In the genomic region with DNA sequence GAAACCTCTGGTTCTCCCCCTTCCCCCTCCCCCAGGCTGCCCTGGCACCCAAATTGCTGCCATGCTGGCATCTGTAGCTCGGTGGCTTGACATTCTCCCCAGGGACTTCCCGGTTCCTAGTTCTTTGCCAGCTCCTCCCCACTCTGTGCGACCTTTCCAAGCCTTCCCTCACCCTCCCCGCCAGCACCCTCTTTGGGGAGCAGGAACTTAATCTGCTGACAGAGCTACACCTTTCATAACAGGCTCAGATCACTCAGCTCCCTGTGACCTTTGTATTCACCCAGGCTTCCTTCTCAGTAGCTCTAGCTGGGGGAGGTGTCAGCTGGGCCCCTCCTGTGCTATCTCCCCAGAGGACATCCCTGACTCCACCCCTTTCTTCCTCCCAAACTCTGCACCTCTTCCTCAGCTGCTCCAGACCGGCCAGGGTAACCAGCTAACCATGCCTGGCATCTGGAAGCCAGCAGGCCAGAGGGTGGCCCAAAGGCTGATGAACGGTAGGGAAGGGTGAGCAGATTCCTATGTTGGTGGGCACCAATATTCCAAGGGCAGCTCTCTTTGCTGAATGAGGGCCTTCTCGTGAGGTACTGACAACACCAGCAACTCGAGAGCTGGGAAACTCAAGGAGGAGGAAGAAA, we compare ENCODE assay signal across 1 cellular context.
TF ChIP-seq lines count a peak whose summit lies in the region.

No MANE protein-coding gene starts in this region.

TF ChIP-seq in endothelial cell of umbilical vein, 7 proteins besides CTCF, POLR2A, EP300 and RAD21:
- TF ChIP-seq GATA2 (IDR thresholded peaks at IDR 0.05; ENCODE audit: insufficient read depth, insufficient read length, low read depth, low read length), result no peak
- no peak for TF ChIP-seq EZH2 (IDR thresholded peaks at IDR 0.05; ENCODE audit: borderline replicate concordance, low read depth, low read length, severe bottlenecking)
- no peak for TF ChIP-seq MYC (IDR thresholded peaks at IDR 0.05; ENCODE audit: low read depth, low read length)
- TF ChIP-seq, protein P1, sequence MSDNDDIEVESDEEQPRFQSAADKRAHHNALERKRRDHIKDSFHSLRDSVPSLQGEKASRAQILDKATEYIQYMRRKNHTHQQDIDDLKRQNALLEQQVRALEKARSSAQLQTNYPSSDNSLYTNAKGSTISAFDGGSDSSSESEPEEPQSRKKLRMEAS (IDR thresholded peaks at IDR 0.05; ENCODE audit: insufficient read depth, insufficient read length), result no peak
- TF ChIP-seq POLR2AphosphoS5 (IDR thresholded peaks at IDR 0.05; ENCODE audit: insufficient read depth, low read depth, low read length), result no peak
